Comparison of ENCODE assay signal across 8 cellular contexts in genomic region chr11:102831128-102831708, GRCh38.
DNase-seq lines count a peak whose midpoint lies in the region; ATAC-seq lines count a peak whose summit lies in the region.

No MANE protein-coding gene starts in this region.

- ATAC-seq in HG03354 (IDR thresholded peaks at IDR 0.05; ENCODE audit: poor library complexity, severe bottlenecking, unreplicated experiment): peak; percentile 62
- ATAC-seq in GM18858 (IDR thresholded peaks at IDR 0.05; ENCODE audit: unreplicated experiment): no peak

- H3K9ac ChIP-seq in mucosa of stomach (ENCODE audit: low read length): peak overlapping the region; percentile 77

- peak; percentile 89 for DNase-seq in AG20443 (ENCODE audit: low spot score)
- DNase-seq in ecto neural progenitor cell (ENCODE audit: low spot score): peak; percentile 73
- no peak for DNase-seq in DMS 273 treated with DMSO at 0.1 percent for 48 hours (lab: John Stamatoyannopoulos, UW)
- no peak for DNase-seq in NCI-H446 (lab: John Stamatoyannopoulos, UW)
- no peak for DNase-seq in NCI-H2029 treated with DMSO at 0.1 percent for 48 hours (lab: John Stamatoyannopoulos, UW)

- peaks cover 21% of the 10 kb centered on the region for H3K4me1 ChIP-seq in mucosa of stomach (ENCODE audit: control insufficient read depth, insufficient read depth, low read length)

- H3K4me3 ChIP-seq in mucosa of stomach (ENCODE audit: low read length): peak overlapping the region; percentile 32

- H3K36me3 ChIP-seq in mucosa of stomach (ENCODE audit: control insufficient read depth, insufficient read depth, low read length): no peaks in the 10 kb centered on the region

- no peaks in the 10 kb centered on the region for H3K9me3 ChIP-seq in mucosa of stomach (ENCODE audit: control insufficient read depth, low read length)

- H3K27me3 ChIP-seq in mucosa of stomach (ENCODE audit: control insufficient read depth, insufficient read depth, low read length): no peaks in the 10 kb centered on the region

Comparison
In these comparisons a context has a peak if more than half of its experiments do, and no peak if none do; other contexts are left out.
1. DNase-seq: peak in AG20443 (single experiment) and ecto neural progenitor cell (single experiment); none in DMS 273 treated with DMSO at 0.1 percent for 48 hours (single experiment), NCI-H446 (0 of 2) and NCI-H2029 treated with DMSO at 0.1 percent for 48 hours (single experiment).